10 cellular contexts compared by ENCODE assay signal in the genomic region with DNA sequence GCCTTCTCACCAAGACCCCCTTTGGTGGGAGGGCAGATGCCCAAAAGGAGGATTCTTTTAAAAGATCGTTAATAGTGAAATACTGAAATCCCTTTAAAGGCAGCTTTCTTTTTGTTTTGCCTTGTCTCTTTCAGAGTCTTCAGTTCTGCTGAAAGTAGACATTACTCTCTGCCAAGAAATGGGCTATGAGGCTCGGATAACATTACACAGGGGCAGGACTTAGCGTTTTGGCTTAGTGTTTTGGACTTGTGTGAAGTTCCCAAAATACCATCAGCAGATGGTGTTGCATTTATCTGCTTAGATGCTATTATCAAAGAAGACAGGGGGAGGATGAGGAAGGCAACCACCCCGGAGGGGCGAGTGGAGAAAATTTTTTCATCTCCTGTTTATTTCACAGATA.
A peak's percentile ranks its signal among the peaks of the same experiment; 100 is the strongest.
DNase-seq lines count a peak whose midpoint lies in the region; ATAC-seq and TF ChIP-seq lines count a peak whose summit lies in the region.
"Had no signal": no experiment of that assay in that cellular context is flagged by ENCODE, and none has a peak within 500 bp of the region (broad histone marks: within the 10 kb centered on the region; RNA-seq: fewer than 3 reads in every experiment).

No MANE protein-coding gene starts in this region.

- H2AFZ ChIP-seq in fibroblast of lung (ENCODE audit: low read length): peak overlapping the region; percentile 91

- DNase-seq in AG09309 (ENCODE audit: low read depth) (peak; percentile 18), OCI-M2 (lab: John Stamatoyannopoulos, UW; ENCODE audit: unreplicated experiment) (peak; percentile 47), fibroblast of lung (ENCODE audit: low read depth in 2 of 2) (peak; percentile 38 to 77), ovary (peak in 1 of 5 donors; percentile 24), NCI-H748 treated with DMSO at 0.1 percent for 48 hours (lab: John Stamatoyannopoulos, UW) (no peak), GM20000 (ENCODE audit: low spot score) (no peak)
- DNase-seq: activated gamma-delta T cell, AML-193 had no signal

- peak overlapping the region; percentile 92 for H3K4me2 ChIP-seq in fibroblast of lung (ENCODE audit: extremely low read depth, insufficient read depth, low read length)

- WGBS in ovary, 3 donors: 2 to 11% (median 7%) methylated on average over 5 of the region's 5 CpGs

- H3K79me2 ChIP-seq in fibroblast of lung (ENCODE audit: control insufficient read depth, insufficient read depth, low read length): no peaks in the 10 kb centered on the region

- H3K9ac ChIP-seq in fibroblast of lung (ENCODE audit: insufficient read depth, low read length): no peak overlapping the region

- H3K4me1 ChIP-seq in fibroblast of lung (ENCODE audit: control insufficient read depth, extremely low read depth, insufficient read depth, low read length) (peaks cover 10% of the 10 kb centered on the region), ovary (ENCODE audit: insufficient read depth) (peaks cover 2% of the 10 kb centered on the region)

- TF ChIP-seq POLR2A in ovary (IDR thresholded peaks at IDR 0.05): no peak

- TF ChIP-seq CTCF in AG09309 (IDR thresholded peaks at IDR 0.05; ENCODE audit: control insufficient read depth, insufficient read depth, low read depth, low read length, missing control alignments): no peak
- TF ChIP-seq CTCF in fibroblast of lung (conservative IDR thresholded peaks at IDR 0.05 in 1 of 2, IDR thresholded peaks at IDR 0.05 in 1 of 2; ENCODE audit: low read depth in 1 of 2, low read length in 2 of 2): no peak
- TF ChIP-seq CTCF in ovary (IDR thresholded peaks at IDR 0.05): no peak
- no peak for TF ChIP-seq CTCF in GM20000 (IDR thresholded peaks at IDR 0.05; ENCODE audit: extremely low read depth, missing control alignments)

- intact Hi-C loops in ovary (cut with DNase I): no loop called here

- ATAC-seq in GM21786 (IDR thresholded peaks at IDR 0.05; ENCODE audit: unreplicated experiment): no peak
- ATAC-seq in HG02610 (IDR thresholded peaks at IDR 0.05; ENCODE audit: unreplicated experiment): no peak

- H3K9me3 ChIP-seq in fibroblast of lung (ENCODE audit: control insufficient read depth, insufficient read depth, low read depth, low read length) (no peaks in the 10 kb centered on the region), ovary (no peaks in the 10 kb centered on the region)

- H3K4me3 ChIP-seq in AG09309 (ENCODE audit: control insufficient read depth, low read depth, low read length) (peak overlapping the region; percentile 44), fibroblast of lung (replicated peaks in 1 of 4; ENCODE audit: control extremely low read depth in 1 of 4, insufficient read depth in 1 of 4, low read depth in 3 of 4, low read length in 4 of 4) (peak overlapping the region; percentile 37 to 59 (median 47)), ovary (peak overlapping the region; percentile 34)

- H3K27me3 ChIP-seq in fibroblast of lung (ENCODE audit: control insufficient read depth, insufficient read depth, low read length) (no peaks in the 10 kb centered on the region), ovary (no peaks in the 10 kb centered on the region)

- no peak overlapping the region for H3K27ac ChIP-seq in fibroblast of lung (ENCODE audit: insufficient read depth, low read length)
- peak overlapping the region in 1 of 2 donors; percentile 62 for H3K27ac ChIP-seq in ovary

- TF ChIP-seq EP300 in ovary (IDR thresholded peaks at IDR 0.05): no peak

- no peaks in the 10 kb centered on the region for H4K20me1 ChIP-seq in fibroblast of lung (ENCODE audit: control insufficient read depth, extremely low read depth, insufficient read depth, low read length)

- H3K36me3 ChIP-seq in fibroblast of lung (ENCODE audit: control insufficient read depth, insufficient read depth, low read length) (no peaks in the 10 kb centered on the region), ovary (no peaks in the 10 kb centered on the region)

Comparison
In these comparisons a context has a peak if more than half of its experiments do, and no peak if none do; other contexts are left out.
1. DNase-seq: peak in AG09309 (single experiment), OCI-M2 (single experiment) and fibroblast of lung (2 of 2); none in NCI-H748 treated with DMSO at 0.1 percent for 48 hours (single experiment) and GM20000 (single experiment).
2. Peak in every context shown above with its lines, with median percentiles within 50 percentile points of each other: H3K4me3 ChIP-seq.